9 cellular contexts compared by ENCODE assay signal in genomic region chr5:77356740-77357139, GRCh38.
DNase-seq lines count a peak whose midpoint lies in the region; ATAC-seq, FAIRE-seq and TF ChIP-seq lines count a peak whose summit lies in the region.
"Had no signal": no experiment of that assay in that cellular context is flagged by ENCODE, and none has a peak within 500 bp of the region (broad histone marks: within the 10 kb centered on the region; RNA-seq: fewer than 3 reads in every experiment).

No MANE protein-coding gene starts in this region.

- intact Hi-C loops in heart left ventricle (cut with DNase I), result no loop called here

- FAIRE-seq in small intestine (lab: Jason Lieb, UNC), result no peak
- FAIRE-seq in frontal cortex (lab: Jason Lieb, UNC), result no peak
- FAIRE-seq: A204.1 had no signal

- H3K4me3 ChIP-seq in small intestine (ENCODE audit: low read depth in 1 of 2, low read length in 2 of 2), result no peak overlapping the region
- no peak overlapping the region for H3K4me3 ChIP-seq in heart left ventricle

- no peaks in the 10 kb centered on the region for H3K4me1 ChIP-seq in small intestine (ENCODE audit: control insufficient read depth in 2 of 2, insufficient read depth in 1 of 2, low read depth in 1 of 2, low read length in 1 of 2)
- H3K4me1 ChIP-seq in heart left ventricle, result peaks cover 0 to 4% (median 0%) of the 10 kb centered on the region in 12 donors

- DNase-seq in DMS53 (lab: John Stamatoyannopoulos, UW), result peak; percentile 17
- no peak for DNase-seq in DMS53 treated with DMSO at 0.1 percent for 48 hours (lab: John Stamatoyannopoulos, UW; ENCODE audit: unreplicated experiment)
- peak; percentile 53 for DNase-seq in RWPE1 (ENCODE audit: low spot score)
- peak; percentile 5 for DNase-seq in small intestine
- DNase-seq in frontal cortex (ENCODE audit: low spot score in 2 of 2), result no peak
- no peak for DNase-seq in heart left ventricle
- DNase-seq in activated CD8-positive, alpha-beta memory T cell treated with anti-CD3 and anti-CD28 coated beads, Interleukin-2, amount 50 U/mL, for 4 hours, result no peak

- no peak for TF ChIP-seq POLR2A in heart left ventricle (IDR thresholded peaks at IDR 0.05)

- ATAC-seq in HG02642 (IDR thresholded peaks at IDR 0.05; ENCODE audit: poor library complexity, unreplicated experiment) (peak; percentile 88), heart left ventricle (no peak)

- H3K9me3 ChIP-seq in small intestine (ENCODE audit: control insufficient read depth, low read depth) (no peaks in the 10 kb centered on the region), heart left ventricle (no peaks in the 10 kb centered on the region)

- no peak for TF ChIP-seq CTCF in RWPE1 (conservative IDR thresholded peaks at IDR 0.05; ENCODE audit: low read depth)
- TF ChIP-seq CTCF in heart left ventricle (IDR thresholded peaks at IDR 0.05), result no peak

- CTCF ChIA-PET in RWPE1 (lab: Yijun Ruan, JAX), result interaction anchor here (0.6 kb wide), 1 partner anchor 659 kb away, joined by 3 read pairs; no protein-coding TSS in a partner anchor

- H3K36me3 ChIP-seq in small intestine (ENCODE audit: control insufficient read depth in 2 of 2, insufficient read depth in 2 of 2, low read length in 2 of 2) (no peaks in the 10 kb centered on the region), heart left ventricle (no peaks in the 10 kb centered on the region)

- 48 to 57% (median 53%) methylated on average over 3 of the region's 3 CpGs for WGBS in small intestine, 3 donors
- WGBS in heart left ventricle, 4 donors, result 67 to 74% (median 73%) methylated on average over 3 of the region's 3 CpGs

- H3K27me3 ChIP-seq in small intestine (ENCODE audit: control insufficient read depth in 2 of 2, insufficient read depth in 2 of 2, low read length in 2 of 2) (no peaks in the 10 kb centered on the region), heart left ventricle (no peaks in the 10 kb centered on the region)

- H3K27ac ChIP-seq in RWPE1 (no peak overlapping the region), small intestine (ENCODE audit: low read depth in 1 of 2, low read length in 1 of 2) (no peak overlapping the region), heart left ventricle (no peak overlapping the region)

- POLR2A ChIA-PET in RWPE1 (lab: Yijun Ruan, JAX; ENCODE audit: low non-redundant PET), result no interaction called here

Comparison
In these comparisons a context has a peak if more than half of its experiments do, and no peak if none do; other contexts are left out.
1. DNase-seq: peak in DMS53 (single experiment), RWPE1 (single experiment) and small intestine (single experiment); none in DMS53 treated with DMSO at 0.1 percent for 48 hours (single experiment), frontal cortex (0 of 2), heart left ventricle (0 of 5) and activated CD8-positive, alpha-beta memory T cell treated with anti-CD3 and anti-CD28 coated beads, Interleukin-2, amount 50 U/mL, for 4 hours (single experiment).